Comparison of ENCODE assay signal across 40 cellular contexts in the genomic region with DNA sequence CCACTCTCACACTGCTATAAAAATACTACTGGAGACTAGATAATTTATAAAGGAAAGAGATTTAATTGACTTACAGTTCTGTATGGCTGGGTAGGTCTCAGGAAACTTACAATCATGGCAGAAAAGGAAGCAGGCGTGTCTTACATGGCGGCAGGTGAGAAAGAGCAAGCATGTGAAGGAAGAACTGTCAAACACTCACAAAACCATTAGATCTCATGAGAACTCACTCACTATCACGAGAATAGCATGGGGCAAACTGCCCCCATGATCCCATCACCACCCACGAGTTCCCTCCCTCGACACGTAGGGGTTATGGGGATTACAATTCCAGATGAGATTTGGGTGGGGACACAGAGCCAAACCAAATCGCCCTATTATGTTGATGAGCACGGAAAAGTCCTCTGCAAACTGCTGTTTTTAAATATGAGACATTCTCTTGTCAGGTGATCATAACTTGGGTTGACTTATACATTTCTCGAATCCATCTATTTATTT.
"Had no signal": no experiment of that assay in that cellular context is flagged by ENCODE, and none has a peak within 500 bp of the region (broad histone marks: within the 10 kb centered on the region; RNA-seq: fewer than 3 reads in every experiment).

No MANE protein-coding gene starts in this region.

- H3K9me3 Mint-ChIP-seq: activated naive CD4-positive, alpha-beta T cell treated with anti-CD3 and anti-CD28 coated beads for 36 hours; activated naive CD4-positive, alpha-beta T cell treated with anti-CD3 and anti-CD28 coated beads, Interleukin-2, amount 10 ng/mL, durations not matched to agents 7 days and 5 days; activated naive CD8-positive, alpha-beta T cell treated with anti-CD3 and anti-CD28 coated beads for 36 hours; activated naive CD8-positive, alpha-beta T cell treated with anti-CD3 and anti-CD28 coated beads, Interleukin-2, amount 50 U/mL, for 24 hours; activated T-cell treated with anti-CD3 and anti-CD28 coated beads, Interleukin-2, amount 50 U/mL, for 24 hours; activated T-helper 1 cell treated with anti-CD3 and anti-CD28 coated beads, Interleukin-12 subunit alpha, Interleukin-12 subunit beta, Interleukin-2, Interleukin-4 antibody, amounts not matched to agents 30 ng/mL and 10 ng/mL and 1 ng/mL, durations not matched to agents 14 hours and 24 hours and 36 hours; activated T-helper 17 cell treated with anti-CD3 and anti-CD28 coated beads, Interleukin-2, amount 50 U/mL, for 72 hours; activated T-helper 2 cell treated with anti-CD3 and anti-CD28 coated beads, Interferon-gamma antibody, Interleukin-2, Interleukin-4, amounts not matched to agents 10 μg/mL and 5 μg/mL and 100 μg/mL, durations not matched to agents 14 hours and 24 hours and 36 hours; brain; central memory CD8-positive, alpha-beta T cell had no signal

- H3K4me1 Mint-ChIP-seq: activated naive CD4-positive, alpha-beta T cell treated with anti-CD3 and anti-CD28 coated beads, Interleukin-2, amount 10 ng/mL, durations not matched to agents 7 days and 5 days; activated naive CD4-positive, alpha-beta T cell treated with anti-CD3 and anti-CD28 coated beads, Interleukin-2, amount 50 U/mL, for 24 hours; activated naive CD8-positive, alpha-beta T cell treated with anti-CD3 and anti-CD28 coated beads, Interleukin-2, amount 10 ng/mL, durations not matched to agents 7 days and 5 days; activated T-helper 17 cell treated with anti-CD3 and anti-CD28 coated beads, Interleukin-2, amount 50 U/mL, for 72 hours; central memory CD8-positive, alpha-beta T cell had no signal

- H3K27me3 ChIP-seq: adrenal gland, ascending aorta, body of pancreas, brain microvascular endothelial cell, breast epithelium, cardiac muscle cell had no signal

- H3K9me3 ChIP-seq: adrenal gland, ascending aorta, body of pancreas, breast epithelium had no signal

- DNase-seq: activated effector memory CD4-positive, alpha-beta T cell treated with anti-CD3 and anti-CD28 coated beads, Interleukin-2, amount 50 U/mL, for 16 hours; activated effector memory CD4-positive, alpha-beta T cell treated with Interleukin-2 at 50 U/mL for 16 hours; activated gamma-delta T cell; activated gamma-delta T cell treated with Interleukin-2 at 50 U/mL for 16 hours; activated naive CD4-positive, alpha-beta T cell; activated naive CD4-positive, alpha-beta T cell treated with anti-CD3 and anti-CD28 coated beads for 36 hours; activated naive CD4-positive, alpha-beta T cell treated with anti-CD3 and anti-CD28 coated beads, Interleukin-2, amount 10 ng/mL, durations not matched to agents 7 days and 5 days; activated naive CD4-positive, alpha-beta T cell treated with anti-CD3 and anti-CD28 coated beads, Interleukin-2, amount 50 U/mL, for 16 hours; activated naive CD4-positive, alpha-beta T cell treated with Interleukin-2 at 50 U/mL for 16 hours; activated naive CD8-positive, alpha-beta T cell treated with anti-CD3 and anti-CD28 coated beads for 36 hours; activated naive CD8-positive, alpha-beta T cell treated with anti-CD3 and anti-CD28 coated beads, Interleukin-2, amount 10 ng/mL, durations not matched to agents 7 days and 5 days; activated naive CD8-positive, alpha-beta T cell treated with anti-CD3 and anti-CD28 coated beads, Interleukin-2, amount 50 U/mL, for 24 hours; activated T-cell treated with anti-CD3 and anti-CD28 coated beads, Interleukin-2, amount 50 U/mL, for 1 hour; activated T-cell treated with anti-CD3 and anti-CD28 coated beads, Interleukin-2, amount 50 U/mL, for 24 hours; activated T-cell treated with anti-CD3 and anti-CD28 coated beads, Interleukin-2, amount 50 U/mL, for 4 hours; activated T-cell treated with anti-CD3 and anti-CD28 coated beads, Interleukin-2, amount 50 U/mL, for 48 hours; activated T-cell treated with anti-CD3 and anti-CD28 coated beads, Interleukin-2, amount 50 U/mL, for 72 hours; amniotic stem cell; amygdala; anterior cingulate cortex; aorta; body of pancreas; brain microvascular endothelial cell; caudate nucleus; central memory CD4-positive, alpha-beta T cell; cerebellar nuclear complex had no signal

- H3K4me1 ChIP-seq: ascending aorta, body of pancreas, breast epithelium had no signal

- ATAC-seq: activated naive CD4-positive, alpha-beta T cell treated with anti-CD3 and anti-CD28 coated beads, Interleukin-2, amount 50 U/mL, for 72 hours; activated naive CD8-positive, alpha-beta T cell treated with anti-CD3 and anti-CD28 coated beads, Interleukin-2, amount 50 U/mL, for 24 hours; activated T-cell treated with anti-CD3 and anti-CD28 coated beads, Interleukin-2, amount 50 U/mL, for 4 hours; activated T-cell treated with anti-CD3 and anti-CD28 coated beads, Interleukin-2, amount 50 U/mL, for 72 hours; activated T-helper 17 cell treated with anti-CD3 and anti-CD28 coated beads, Interleukin-2, amount 50 U/mL, for 72 hours; body of pancreas had no signal

- H3K4me3 Mint-ChIP-seq: activated naive CD4-positive, alpha-beta T cell treated with anti-CD3 and anti-CD28 coated beads for 36 hours; activated naive CD4-positive, alpha-beta T cell treated with anti-CD3 and anti-CD28 coated beads, Interleukin-2, amount 10 ng/mL, durations not matched to agents 7 days and 5 days; activated naive CD4-positive, alpha-beta T cell treated with anti-CD3 and anti-CD28 coated beads, Interleukin-2, amount 50 U/mL, for 24 hours; activated naive CD8-positive, alpha-beta T cell; activated naive CD8-positive, alpha-beta T cell treated with anti-CD3 and anti-CD28 coated beads for 36 hours; activated naive CD8-positive, alpha-beta T cell treated with anti-CD3 and anti-CD28 coated beads, Interleukin-2, amount 10 ng/mL, durations not matched to agents 7 days and 5 days; activated naive CD8-positive, alpha-beta T cell treated with anti-CD3 and anti-CD28 coated beads, Interleukin-2, amount 50 U/mL, for 24 hours; activated T-cell treated with anti-CD3 and anti-CD28 coated beads, Interleukin-2, amount 50 U/mL, for 24 hours; activated T-cell treated with anti-CD3 and anti-CD28 coated beads, Interleukin-2, amount 50 U/mL, for 4 hours; activated T-cell treated with anti-CD3 and anti-CD28 coated beads, Interleukin-2, amount 50 U/mL, for 72 hours; activated T-helper 1 cell treated with anti-CD3 and anti-CD28 coated beads, Interleukin-12 subunit alpha, Interleukin-12 subunit beta, Interleukin-2, Interleukin-4 antibody, amounts not matched to agents 30 ng/mL and 10 ng/mL and 1 ng/mL, durations not matched to agents 14 hours and 24 hours and 36 hours; activated T-helper 17 cell treated with anti-CD3 and anti-CD28 coated beads, Interleukin-2, amount 50 U/mL, for 72 hours; brain; central memory CD8-positive, alpha-beta T cell had no signal

- H3K36me3 Mint-ChIP-seq: activated naive CD4-positive, alpha-beta T cell treated with anti-CD3 and anti-CD28 coated beads, Interleukin-2, amount 10 ng/mL, durations not matched to agents 7 days and 5 days; activated naive CD4-positive, alpha-beta T cell treated with anti-CD3 and anti-CD28 coated beads, Interleukin-2, amount 50 U/mL, for 72 hours had no signal

- H3K36me3 ChIP-seq: adrenal gland, ascending aorta, brain microvascular endothelial cell, breast epithelium, cardiac muscle cell had no signal

- FAIRE-seq: astrocyte, bronchial epithelial cell had no signal

- H3K27ac Mint-ChIP-seq: activated naive CD4-positive, alpha-beta T cell treated with anti-CD3 and anti-CD28 coated beads for 36 hours; activated naive CD4-positive, alpha-beta T cell treated with anti-CD3 and anti-CD28 coated beads, Interleukin-2, amount 10 ng/mL, durations not matched to agents 7 days and 5 days; activated naive CD4-positive, alpha-beta T cell treated with anti-CD3 and anti-CD28 coated beads, Interleukin-2, amount 50 U/mL, for 24 hours; activated naive CD8-positive, alpha-beta T cell; activated naive CD8-positive, alpha-beta T cell treated with anti-CD3 and anti-CD28 coated beads for 36 hours; activated naive CD8-positive, alpha-beta T cell treated with anti-CD3 and anti-CD28 coated beads, Interleukin-2, amount 10 ng/mL, durations not matched to agents 7 days and 5 days; activated naive CD8-positive, alpha-beta T cell treated with anti-CD3 and anti-CD28 coated beads, Interleukin-2, amount 50 U/mL, for 24 hours; activated T-cell treated with anti-CD3 and anti-CD28 coated beads, Interleukin-2, amount 50 U/mL, for 24 hours; activated T-cell treated with anti-CD3 and anti-CD28 coated beads, Interleukin-2, amount 50 U/mL, for 72 hours; activated T-helper 1 cell treated with anti-CD3 and anti-CD28 coated beads, Interleukin-12 subunit alpha, Interleukin-12 subunit beta, Interleukin-2, Interleukin-4 antibody, amounts not matched to agents 30 ng/mL and 10 ng/mL and 1 ng/mL, durations not matched to agents 14 hours and 24 hours and 36 hours; activated T-helper 17 cell treated with anti-CD3 and anti-CD28 coated beads, Interleukin-2, amount 50 U/mL, for 72 hours; activated T-helper 2 cell treated with anti-CD3 and anti-CD28 coated beads, Interferon-gamma antibody, Interleukin-2, Interleukin-4, amounts not matched to agents 10 μg/mL and 5 μg/mL and 100 μg/mL, durations not matched to agents 14 hours and 24 hours and 36 hours; brain had no signal

- H3K27me3 Mint-ChIP-seq: activated naive CD4-positive, alpha-beta T cell treated with anti-CD3 and anti-CD28 coated beads, Interleukin-2, amount 10 ng/mL, durations not matched to agents 7 days and 5 days; activated naive CD4-positive, alpha-beta T cell treated with anti-CD3 and anti-CD28 coated beads, Interleukin-2, amount 50 U/mL, for 24 hours; activated naive CD8-positive, alpha-beta T cell; activated naive CD8-positive, alpha-beta T cell treated with anti-CD3 and anti-CD28 coated beads for 36 hours; activated naive CD8-positive, alpha-beta T cell treated with anti-CD3 and anti-CD28 coated beads, Interleukin-2, amount 10 ng/mL, durations not matched to agents 7 days and 5 days; activated naive CD8-positive, alpha-beta T cell treated with anti-CD3 and anti-CD28 coated beads, Interleukin-2, amount 50 U/mL, for 24 hours; activated T-cell treated with anti-CD3 and anti-CD28 coated beads, Interleukin-2, amount 50 U/mL, for 24 hours; activated T-helper 17 cell treated with anti-CD3 and anti-CD28 coated beads, Interleukin-2, amount 50 U/mL, for 72 hours; central memory CD8-positive, alpha-beta T cell had no signal

- H3K4me3 ChIP-seq: adrenal gland, ascending aorta, body of pancreas, breast epithelium, cardiac muscle cell had no signal

- H3K27ac ChIP-seq: ascending aorta, body of pancreas, brain microvascular endothelial cell, breast epithelium, cardiac muscle cell had no signal
